Comparison of ENCODE assay signal across 8 cellular contexts in genomic region chr16:51982715-51983680, GRCh38.
A peak's percentile ranks its signal among the peaks of the same experiment; 100 is the strongest.
DNase-seq lines count a peak whose midpoint lies in the region; ATAC-seq and TF ChIP-seq lines count a peak whose summit lies in the region.

No MANE protein-coding gene starts in this region.

- H2AFZ ChIP-seq in KMS-11 (ENCODE audit: low read depth) (no peak overlapping the region), OCI-LY3 (ENCODE audit: low read depth, low read length) (no peak overlapping the region)

- H3K27ac ChIP-seq in KMS-11 (no peak overlapping the region), OCI-LY3 (ENCODE audit: low read length) (no peak overlapping the region), liver (ENCODE audit: low read depth in 1 of 2, low read length in 2 of 2) (no peak overlapping the region)

- H3K27me3 ChIP-seq in KMS-11 (ENCODE audit: insufficient read depth, low read depth) (no peaks in the 10 kb centered on the region), OCI-LY3 (ENCODE audit: low read depth, low read length) (no peaks in the 10 kb centered on the region), liver (ENCODE audit: control insufficient read depth in 4 of 4, insufficient read depth in 4 of 4, low read length in 3 of 4) (no peaks in the 10 kb centered on the region)

- peaks cover 6% of the 10 kb centered on the region for H3K27me3 Mint-ChIP-seq in chondrocyte (ENCODE audit: low read depth)

- H3K4me1 Mint-ChIP-seq in chondrocyte (ENCODE audit: low read depth): no peaks in the 10 kb centered on the region
- no peaks in the 10 kb centered on the region for H3K4me1 Mint-ChIP-seq in stimulated activated effector memory CD8-positive, alpha-beta T cell treated with anti-CD3 and anti-CD28 coated beads, Interleukin-12 subunit alpha, Interleukin-12 subunit beta, amount 100 ng/mL, for 72 hours

- no peak overlapping the region for H3K9ac ChIP-seq in KMS-11
- no peak overlapping the region for H3K9ac ChIP-seq in OCI-LY3 (ENCODE audit: low read length)
- peak overlapping the region in 1 of 2 donors; percentile 5 for H3K9ac ChIP-seq in liver (ENCODE audit: low read depth in 1 of 2, low read length in 2 of 2)

- no peaks in the 10 kb centered on the region for H3K79me2 ChIP-seq in KMS-11 (ENCODE audit: insufficient read depth, low read depth)
- no peaks in the 10 kb centered on the region for H3K79me2 ChIP-seq in OCI-LY3 (ENCODE audit: low read length)

- DNase-seq in AG09319 (ENCODE audit: extremely low read depth, low read depth) (peak; percentile 49), chondrocyte (ENCODE audit: low spot score) (no peak)
- DNase-seq in stimulated activated effector memory CD8-positive, alpha-beta T cell treated with anti-CD3 and anti-CD28 coated beads, Interleukin-12 subunit alpha, Interleukin-12 subunit beta, amount 100 ng/mL, for 72 hours (ENCODE audit: low spot score in 2 of 2): no peak

- H3K4me2 ChIP-seq in KMS-11 (no peak overlapping the region), OCI-LY3 (ENCODE audit: low read length) (no peak overlapping the region)

- H3K4me3 ChIP-seq in KMS-11 (IDR thresholded peaks at IDR 0.05; ENCODE audit: insufficient read depth, low read depth, low read length): no peak overlapping the region
- H3K4me3 ChIP-seq in OCI-LY3 (ENCODE audit: low read length): no peak overlapping the region
- no peak overlapping the region for H3K4me3 ChIP-seq in liver (ENCODE audit: low read depth in 1 of 3, low read length in 3 of 3)

- TF ChIP-seq CTCF in AG09319 (IDR thresholded peaks at IDR 0.05; ENCODE audit: low read depth, low read length) (peak; percentile 62), GM12873 (IDR thresholded peaks at IDR 0.05; ENCODE audit: insufficient read depth, low read depth, low read length, missing control alignments) (peak; percentile 67), KMS-11 (conservative IDR thresholded peaks at IDR 0.05; ENCODE audit: low read depth, low read length) (peak; percentile 82), OCI-LY3 (IDR thresholded peaks at IDR 0.05; ENCODE audit: low read depth, low read length) (peak; percentile 77), chondrocyte (IDR thresholded peaks at IDR 0.05) (peak; percentile 94), liver (IDR thresholded peaks at IDR 0.05; ENCODE audit: low read depth, low read length, missing input control) (peak; percentile 88)

- no peaks in the 10 kb centered on the region for H3K36me3 Mint-ChIP-seq in chondrocyte (ENCODE audit: low read depth)
- no peaks in the 10 kb centered on the region for H3K36me3 Mint-ChIP-seq in stimulated activated effector memory CD8-positive, alpha-beta T cell treated with anti-CD3 and anti-CD28 coated beads, Interleukin-12 subunit alpha, Interleukin-12 subunit beta, amount 100 ng/mL, for 72 hours

- H3K9me3 Mint-ChIP-seq in chondrocyte (ENCODE audit: low read depth): no peaks in the 10 kb centered on the region
- H3K9me3 Mint-ChIP-seq in stimulated activated effector memory CD8-positive, alpha-beta T cell treated with anti-CD3 and anti-CD28 coated beads, Interleukin-12 subunit alpha, Interleukin-12 subunit beta, amount 100 ng/mL, for 72 hours: peaks cover 17% of the 10 kb centered on the region

- no peak overlapping the region for H3K27ac Mint-ChIP-seq in chondrocyte (ENCODE audit: unreplicated experiment)
- H3K27ac Mint-ChIP-seq in stimulated activated effector memory CD8-positive, alpha-beta T cell treated with anti-CD3 and anti-CD28 coated beads, Interleukin-12 subunit alpha, Interleukin-12 subunit beta, amount 100 ng/mL, for 72 hours: no peak overlapping the region

- 33% methylated on average over 11 of the region's 11 CpGs for WGBS in liver

- H3K4me3 Mint-ChIP-seq in chondrocyte (ENCODE audit: unreplicated experiment): no peak overlapping the region
- H3K4me3 Mint-ChIP-seq in stimulated activated effector memory CD8-positive, alpha-beta T cell treated with anti-CD3 and anti-CD28 coated beads, Interleukin-12 subunit alpha, Interleukin-12 subunit beta, amount 100 ng/mL, for 72 hours: no peak overlapping the region

- peak; percentile 95 to 98 for TF ChIP-seq RAD21 in liver (IDR thresholded peaks at IDR 0.05)

- no peak for ATAC-seq in HG03196 (IDR thresholded peaks at IDR 0.05; ENCODE audit: unreplicated experiment)
- no peak for ATAC-seq in stimulated activated effector memory CD8-positive, alpha-beta T cell treated with anti-CD3 and anti-CD28 coated beads, Interleukin-12 subunit alpha, Interleukin-12 subunit beta, amount 100 ng/mL, for 72 hours

- H3K9me3 ChIP-seq in OCI-LY3 (ENCODE audit: insufficient read depth, low read length) (no peaks in the 10 kb centered on the region), liver (ENCODE audit: control insufficient read depth in 4 of 4, low read length in 3 of 4) (no peaks in the 10 kb centered on the region)

- H4K20me1 ChIP-seq in KMS-11 (ENCODE audit: insufficient read depth) (no peaks in the 10 kb centered on the region), OCI-LY3 (ENCODE audit: insufficient read depth, low read length) (no peaks in the 10 kb centered on the region)

- no peaks in the 10 kb centered on the region for H3K4me1 ChIP-seq in KMS-11 (ENCODE audit: low read depth, poor library complexity, severe bottlenecking)
- no peaks in the 10 kb centered on the region for H3K4me1 ChIP-seq in OCI-LY3 (ENCODE audit: low read length)
- H3K4me1 ChIP-seq in liver (ENCODE audit: control insufficient read depth in 4 of 4, insufficient read depth in 4 of 4, low read length in 3 of 4): peaks cover 0 to 34% (median 11%) of the 10 kb centered on the region in 4 donors

- H3K36me3 ChIP-seq in KMS-11 (ENCODE audit: insufficient read depth) (no peaks in the 10 kb centered on the region), OCI-LY3 (replicated peaks; ENCODE audit: low read depth, low read length) (no peaks in the 10 kb centered on the region), liver (ENCODE audit: control insufficient read depth in 4 of 4, insufficient read depth in 3 of 4, low read depth in 1 of 4, low read length in 3 of 4) (no peaks in the 10 kb centered on the region)

TF ChIP-seq in liver, 16 proteins besides CTCF, POLR2A, EP300 and RAD21:
- TF ChIP-seq YY1 (IDR thresholded peaks at IDR 0.05) (peak; percentile 45), MAX (IDR thresholded peaks at IDR 0.05) (no peak)
